In the genomic region with DNA sequence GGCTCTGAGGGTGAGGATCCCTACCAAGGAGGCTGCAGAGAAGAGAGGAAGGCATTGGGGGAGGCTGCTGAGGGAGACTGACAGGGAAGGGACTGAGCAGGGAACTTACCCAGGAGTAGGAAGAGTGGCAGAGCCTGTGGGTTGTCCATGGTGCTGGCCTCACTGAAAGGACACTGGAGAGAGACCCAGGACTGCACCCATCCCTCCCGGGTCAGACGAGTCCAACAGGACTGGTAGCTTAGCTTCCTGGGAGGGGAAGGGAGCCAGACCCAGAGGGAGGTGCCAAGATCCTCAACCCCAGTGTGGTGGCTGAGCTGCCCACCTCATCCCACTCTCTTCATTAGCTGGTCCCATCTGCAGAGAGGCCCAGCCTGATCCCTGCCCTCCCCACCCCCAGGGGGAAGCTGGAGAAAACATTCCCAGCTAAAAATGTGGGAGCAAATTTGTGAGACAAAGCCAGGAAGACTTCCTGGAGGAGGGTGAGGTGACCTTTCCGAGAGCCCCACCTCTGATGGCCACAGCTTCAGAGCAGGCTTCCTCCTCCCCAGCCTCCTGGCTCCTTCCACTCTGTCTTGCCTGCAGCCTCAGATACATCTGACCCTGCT, we compare ENCODE assay signal across 13 cellular contexts. TPM values are rescaled to one million over a fixed set of nuclear protein-coding genes. Genes with fewer than 3 reads are reported as not detected.
DNase-seq lines count a peak whose midpoint lies in the region; ATAC-seq and TF ChIP-seq lines count a peak whose summit lies in the region.
"Had no signal": no experiment of that assay in that cellular context is flagged by ENCODE, and none has a peak within 500 bp of the region (broad histone marks: within the 10 kb centered on the region; RNA-seq: fewer than 3 reads in every experiment).

A gene (minus strand): TSS at position 164 of the 605 bp plus-strand sequence. CDS start 15 bp downstream, at position 149.

- H4K91ac ChIP-seq in H9 (ENCODE audit: insufficient read length, low read depth, low read length), result no peak within 1 kb of the TSS

- H3K4me2 ChIP-seq in H9 (ENCODE audit: insufficient read depth, insufficient read length, low read length), result no peak within 1 kb of the TSS

- H3K4me3 ChIP-seq in AG04450 (ENCODE audit: low read depth, low read length), result no peak within 1 kb of the TSS
- no peak within 1 kb of the TSS for H3K4me3 ChIP-seq in ascending aorta
- H3K4me3 ChIP-seq in WERI-Rb-1 (ENCODE audit: low read depth, low read length), result no peak within 1 kb of the TSS

- peaks cover 6% of the 10 kb centered on the region for H3K23me2 ChIP-seq in H9 (ENCODE audit: insufficient read length, low read depth, low read length, poor library complexity, severe bottlenecking)

- no CpG with 5 or more reads among the region's 3 CpGs for WGBS in H9 (ENCODE audit: extremely low coverage, insufficient read length, low lambda C conversion rate)

- POLR2A ChIA-PET in AG04450 (lab: Yijun Ruan, JAX), result no interaction called here

- H3K14ac ChIP-seq in H9 (ENCODE audit: insufficient read depth, low read length), result no peak within 1 kb of the TSS

- H2AK5ac ChIP-seq in H9 (ENCODE audit: insufficient read length, low read length), result no peak within 1 kb of the TSS

- no peaks in the 10 kb centered on the region for H4K20me1 ChIP-seq in H9 (ENCODE audit: control insufficient read depth, insufficient read depth, insufficient read length)

- H3K56ac ChIP-seq in H9 (ENCODE audit: insufficient read length, low read depth, low read length), result no peak within 1 kb of the TSS

- no peak within 1 kb of the TSS for H3K9ac ChIP-seq in H9 (ENCODE audit: extremely low read depth, insufficient read length, low read length)

- H2BK20ac ChIP-seq in H9 (ENCODE audit: low read depth, low read length, poor library complexity, severe bottlenecking), result no peak within 1 kb of the TSS

- H3K18ac ChIP-seq in H9 (ENCODE audit: insufficient read length, low read depth, low read length), result no peak within 1 kb of the TSS

- H4K5ac ChIP-seq in H9 (ENCODE audit: insufficient read length, low read depth, low read length), result no peak within 1 kb of the TSS

- H2BK120ac ChIP-seq in H9 (ENCODE audit: low read depth, low read length, poor library complexity, severe bottlenecking), result no peak within 1 kb of the TSS

- no peaks in the 10 kb centered on the region for H3K79me2 ChIP-seq in H9 (ENCODE audit: insufficient read depth, low read length)

- no peak within 1 kb of the TSS for H2BK12ac ChIP-seq in H9 (ENCODE audit: insufficient read length, low read depth, low read length)

- H3K9me3 ChIP-seq in AG04450 (ENCODE audit: control insufficient read depth, insufficient read depth, low read length), result no peaks in the 10 kb centered on the region
- no peaks in the 10 kb centered on the region for H3K9me3 ChIP-seq in H9 (ENCODE audit: control insufficient read depth, low read depth, low read length)
- H3K9me3 ChIP-seq in ascending aorta, result no peaks in the 10 kb centered on the region
- no peaks in the 10 kb centered on the region for H3K9me3 ChIP-seq in WERI-Rb-1 (ENCODE audit: severe bottlenecking)

- no peaks in the 10 kb centered on the region for H3K79me1 ChIP-seq in H9 (ENCODE audit: insufficient read depth, low read depth, low read length, poor library complexity, severe bottlenecking)

- H3K4ac ChIP-seq in H9 (ENCODE audit: low read depth, low read length), result no peak within 1 kb of the TSS

- peaks cover 23 to 29% of the 10 kb centered on the region in 2 experiments for H3K4me1 Mint-ChIP-seq in H9
- H3K4me1 Mint-ChIP-seq in mesothelial cell of epicardium, result peaks cover 25% of the 10 kb centered on the region

- H2BK5ac ChIP-seq in H9 (ENCODE audit: insufficient read length, low read length), result no peak within 1 kb of the TSS

- ATAC-seq in GM21528 (IDR thresholded peaks at IDR 0.05; ENCODE audit: low FRiP score, unreplicated experiment) (no peak), HG03135 (IDR thresholded peaks at IDR 0.05; ENCODE audit: unreplicated experiment) (no peak)

- no peak within 1 kb of the TSS for H3T11ph ChIP-seq in H9 (ENCODE audit: low read length)

- H3K27me3 ChIP-seq in AG04450 (ENCODE audit: control insufficient read depth, insufficient read depth, low read length), result no peaks in the 10 kb centered on the region
- no peaks in the 10 kb centered on the region for H3K27me3 ChIP-seq in H9 (ENCODE audit: insufficient read depth, low read length)
- H3K27me3 ChIP-seq in ascending aorta, result no peaks in the 10 kb centered on the region
- no peaks in the 10 kb centered on the region for H3K27me3 ChIP-seq in WERI-Rb-1 (ENCODE audit: insufficient read depth, low read depth, severe bottlenecking)

- H2AFZ ChIP-seq in H9 (ENCODE audit: low read length), result no peak within 1 kb of the TSS

- peak within 1 kb of the TSS; percentile 11 for H3K27ac ChIP-seq in AG04450 (ENCODE audit: low read depth, low read length)
- no peak within 1 kb of the TSS for H3K27ac ChIP-seq in H9 (ENCODE audit: insufficient read length, low read depth, low read length)
- H3K27ac ChIP-seq in ascending aorta, result peak within 1 kb of the TSS; percentile 92 to 93
- no peak within 1 kb of the TSS for H3K27ac ChIP-seq in WERI-Rb-1

- peak within 1 kb of the TSS; percentile 61 to 82 for H3K4me3 Mint-ChIP-seq in H9
- peak within 1 kb of the TSS; percentile 48 for H3K4me3 Mint-ChIP-seq in mesothelial cell of epicardium

- peaks cover 19% of the 10 kb centered on the region for H3K27me3 Mint-ChIP-seq in H9 (ENCODE audit: low read depth)
- peaks cover 15% of the 10 kb centered on the region for H3K27me3 Mint-ChIP-seq in mesothelial cell of epicardium (ENCODE audit: low read depth)

- H3K9me3 Mint-ChIP-seq in H9, result no peaks in the 10 kb centered on the region; a peak in 1 of 5 replicates
- no peaks in the 10 kb centered on the region for H3K9me3 Mint-ChIP-seq in mesothelial cell of epicardium

- intact Hi-C loops in ascending aorta (cut with DNase I), result loop anchor here (2.0 kb wide), 2 partner anchors 229 to 233 kb away; a partner anchor contains a TSS

- H3K27ac Mint-ChIP-seq in H9, result peak within 1 kb of the TSS; percentile 32 to 95 (median 65); a peak in 6 of 7 replicates
- no peak within 1 kb of the TSS for H3K27ac Mint-ChIP-seq in mesothelial cell of epicardium

- H4K8ac ChIP-seq in H9 (replicated peaks; ENCODE audit: insufficient read length, low read depth, low read length), result no peak within 1 kb of the TSS

- H3K23ac ChIP-seq in H9 (ENCODE audit: insufficient read length, low read depth, low read length), result no peak within 1 kb of the TSS

- CTCF ChIA-PET in AG04450 (lab: Charles Lee), result interaction anchor here (0.6 to 0.7 kb wide), 2 partner anchors 15 to 315 kb away, joined by 3 to 6 read pairs; no protein-coding TSS in a partner anchor

- DNase-seq in AG04450 (ENCODE audit: low read depth, low spot score), result no peak
- no peak for DNase-seq in H9
- no peak for DNase-seq in ascending aorta (ENCODE audit: low spot score in 2 of 2)
- DNase-seq in mesothelial cell of epicardium (ENCODE audit: low spot score in 2 of 2, unreplicated experiment in 2 of 2), result no peak
- no peak for DNase-seq in WERI-Rb-1
- no peak for DNase-seq in NCI-H146 (lab: John Stamatoyannopoulos, UW)
- DNase-seq: activated CD8-positive, alpha-beta memory T cell treated with anti-CD3 and anti-CD28 coated beads for 24 hours; dermis blood vessel endothelial cell; NCI-H2081; occipital lobe; stimulated activated CD4-positive, alpha-beta T cell treated with anti-CD3 and anti-CD28 coated beads, Interleukin-4, amount 100 ng/mL, for 24 hours had no signal

- TF ChIP-seq CTCF in AG04450 (IDR thresholded peaks at IDR 0.05; ENCODE audit: low read depth, low read length), result no peak
- no peak for TF ChIP-seq CTCF in H9 (conservative IDR thresholded peaks at IDR 0.05)
- TF ChIP-seq CTCF in ascending aorta (IDR thresholded peaks at IDR 0.05), result no peak
- TF ChIP-seq CTCF in mesothelial cell of epicardium (IDR thresholded peaks at IDR 0.05; ENCODE audit: unreplicated experiment), result no peak
- TF ChIP-seq CTCF in WERI-Rb-1 (IDR thresholded peaks at IDR 0.05; ENCODE audit: low read depth, low read length), result no peak

- peaks cover 14% of the 10 kb centered on the region for H3K4me1 ChIP-seq in H9 (ENCODE audit: insufficient read depth, low read length)
- H3K4me1 ChIP-seq in ascending aorta, result peaks cover 0 to 4% of the 10 kb centered on the region in 2 donors

- peaks cover 2 to 8% (median 7%) of the 10 kb centered on the region in 3 experiments; a peak in 4 of 7 replicates for H3K36me3 Mint-ChIP-seq in H9 (ENCODE audit: insufficient read depth in 1 of 3, low read depth in 3 of 3)
- H3K36me3 Mint-ChIP-seq in mesothelial cell of epicardium, result peaks cover 7% of the 10 kb centered on the region

- peaks cover 8 to 15% of the 10 kb centered on the region in 2 donors for H3K36me3 ChIP-seq in ascending aorta
- peaks cover 13% of the 10 kb centered on the region for H3K36me3 ChIP-seq in WERI-Rb-1

- H2BK15ac ChIP-seq in H9 (ENCODE audit: low read depth, low read length), result no peak within 1 kb of the TSS

RNA-seq across cellular contexts. Expression of the gene that starts here (rescaled TPM):
- polyA plus RNA-seq in AG04450 (2011; rRNA removed), result 0.96 and 1.0 TPM in 2 replicates
- polyA minus RNA-seq in AG04450 (2011; rRNA and poly(A)+ RNA removed), result 0.09 and 0.30 TPM in 2 replicates
- total RNA-seq in H9 (2021) (5.3 and 5.6 TPM in 2 replicates), ascending aorta (1.4 TPM), mesothelial cell of epicardium (8.1 to 8.9 TPM (median 8.6 TPM) in 3 replicates)

Comparison
In these comparisons a context has a peak if more than half of its experiments do, and no peak if none do; other contexts are left out.
1. H3K27ac ChIP-seq: peak in AG04450 (single experiment) and ascending aorta (2 of 2); none in H9 (single experiment) and WERI-Rb-1 (single experiment).